Comparison of ENCODE assay signal across 19 cellular contexts in genomic region chrX:8235026-8235425, GRCh38.
DNase-seq lines count a peak whose midpoint lies in the region; ATAC-seq and TF ChIP-seq lines count a peak whose summit lies in the region.
"Had no signal": no experiment of that assay in that cellular context is flagged by ENCODE, and none has a peak within 500 bp of the region (broad histone marks: within the 10 kb centered on the region; RNA-seq: fewer than 3 reads in every experiment).

No MANE protein-coding gene starts in this region.

- H3K4me3 ChIP-seq in epithelial cell of esophagus (ENCODE audit: low read length): no peak overlapping the region
- H3K4me3 ChIP-seq in tibial artery: no peak overlapping the region
- H3K4me3 ChIP-seq: GM12878, GM23248, Peyer's patch had no signal

- no peaks in the 10 kb centered on the region for H3K27me3 ChIP-seq in tibial artery
- H3K27me3 ChIP-seq: Peyer's patch had no signal

- no peaks in the 10 kb centered on the region for H3K9me3 ChIP-seq in tibial artery
- H3K9me3 ChIP-seq: Peyer's patch had no signal

- no peaks in the 10 kb centered on the region for H3K4me1 ChIP-seq in tibial artery
- H3K4me1 ChIP-seq: Peyer's patch had no signal

- no peak for ATAC-seq in HG03280 (IDR thresholded peaks at IDR 0.05; ENCODE audit: unreplicated experiment)
- ATAC-seq: GM12878, Right ventricle myocardium inferior had no signal

- H3K36me3 ChIP-seq in tibial artery: no peaks in the 10 kb centered on the region
- H3K36me3 ChIP-seq: Peyer's patch had no signal

- TF ChIP-seq CTCF in epithelial cell of esophagus (IDR thresholded peaks at IDR 0.05; ENCODE audit: insufficient read depth, low read depth, low read length, missing control alignments) (no peak), tibial artery (IDR thresholded peaks at IDR 0.05) (no peak)

- DNase-seq in HT1080 (ENCODE audit: low read depth) (peak; percentile 3), amniotic epithelial cell (ENCODE audit: low read depth) (peak; percentile 24), epithelial cell of esophagus (ENCODE audit: low read depth) (peak; percentile 44), renal cortical epithelial cell (ENCODE audit: low read depth) (peak; percentile 3), T-helper 9 cell (no peak), tibial artery (no peak)
- DNase-seq: GDM1, GM23248, HCEC 1CT, IMR-90, Karpas-422, MM.1S, NCI-H1105, NCI-H1694, Peyer's patch had no signal

- no peak overlapping the region for H3K27ac ChIP-seq in tibial artery
- H3K27ac ChIP-seq: C4-2B, GM23248, Peyer's patch had no signal

- intact Hi-C loops in tibial artery (cut with DNase I; ENCODE audit: low total_unique reads): no loop called here

Comparison
In these comparisons a context has a peak if more than half of its experiments do, and no peak if none do; other contexts are left out.
1. DNase-seq: peak in HT1080 (single experiment), amniotic epithelial cell (single experiment), epithelial cell of esophagus (single experiment) and renal cortical epithelial cell (single experiment); none in T-helper 9 cell (single experiment) and tibial artery (0 of 2).